23 cellular contexts compared by ENCODE assay signal in the genomic region with DNA sequence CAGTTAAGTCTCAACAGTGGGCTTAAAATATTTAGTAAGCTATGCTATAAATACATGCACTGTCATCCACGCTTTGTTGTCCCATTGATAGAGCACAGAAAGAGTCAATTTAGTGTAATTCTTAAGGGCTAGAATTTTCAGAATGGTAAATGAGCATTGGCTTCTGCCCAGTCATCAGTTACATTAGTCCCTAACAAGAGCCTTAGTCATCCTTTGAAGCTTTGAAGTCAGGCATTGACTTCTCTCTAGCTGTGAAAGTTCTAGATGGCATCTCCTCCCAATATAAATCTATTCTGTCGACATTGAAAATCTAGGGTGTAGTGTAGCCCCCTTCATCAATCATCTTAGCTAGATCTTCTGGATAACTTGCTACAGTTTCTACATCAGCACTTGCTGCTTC. TPM values are rescaled to one million over a fixed set of nuclear protein-coding genes. Genes with fewer than 3 reads are reported as not detected.
DNase-seq lines count a peak whose midpoint lies in the region; ATAC-seq and TF ChIP-seq lines count a peak whose summit lies in the region.
"Had no signal": no experiment of that assay in that cellular context is flagged by ENCODE, and none has a peak within 500 bp of the region (broad histone marks: within the 10 kb centered on the region; RNA-seq: fewer than 3 reads in every experiment).

No MANE protein-coding gene starts in this region.

- peak overlapping the region; percentile 46 for H3K27ac Mint-ChIP-seq in dendritic cell treated with granulocyte-macrophage colony-stimulating factor and Interleukin-4, amounts not matched to agents 40 ng/mL and 50 ng/mL, for 4 days
- H3K27ac Mint-ChIP-seq: nephron had no signal

- H3K27ac ChIP-seq in ACC112 (ENCODE audit: low read depth, low read length) (no peak overlapping the region), Karpas-422 (ENCODE audit: low read length) (no peak overlapping the region)
- H3K27ac ChIP-seq: 22Rv1, esophagus muscularis mucosa, gastroesophageal sphincter, psoas muscle, RWPE1 had no signal

- H3K36me3 ChIP-seq in ACC112 (ENCODE audit: insufficient read depth, low read length) (no peaks in the 10 kb centered on the region), Karpas-422 (ENCODE audit: insufficient read depth, low read length) (no peaks in the 10 kb centered on the region)
- H3K36me3 ChIP-seq: esophagus muscularis mucosa, gastroesophageal sphincter, HAP-1 had no signal

- H3K27me3 ChIP-seq in ACC112 (ENCODE audit: insufficient read depth, low read length) = no peaks in the 10 kb centered on the region
- H3K27me3 ChIP-seq in Karpas-422 (ENCODE audit: low read length) = no peaks in the 10 kb centered on the region
- H3K27me3 ChIP-seq: esophagus muscularis mucosa, gastroesophageal sphincter had no signal

- no peak for TF ChIP-seq CTCF in GM13976 (IDR thresholded peaks at IDR 0.05; ENCODE audit: borderline replicate concordance, control extremely low read depth, extremely low read depth, insufficient read depth, missing control alignments)

- H3K9me2 ChIP-seq in Karpas-422 (replicated peaks; ENCODE audit: insufficient read depth, low read length) = no peaks in the 10 kb centered on the region

- no peaks in the 10 kb centered on the region for H4K20me1 ChIP-seq in Karpas-422 (ENCODE audit: insufficient read depth, low read depth, low read length)

- H2AFZ ChIP-seq in ACC112 (ENCODE audit: low read length, unreplicated experiment) (peak overlapping the region; percentile 93), Karpas-422 (ENCODE audit: low read length) (no peak overlapping the region)

- H3K9me3 Mint-ChIP-seq in dendritic cell treated with granulocyte-macrophage colony-stimulating factor and Interleukin-4, amounts not matched to agents 40 ng/mL and 50 ng/mL, for 4 days = no peaks in the 10 kb centered on the region
- H3K9me3 Mint-ChIP-seq: nephron had no signal

- no peak overlapping the region for H3K9ac ChIP-seq in Karpas-422 (ENCODE audit: low read length)

- H3K79me2 ChIP-seq in ACC112 (ENCODE audit: control insufficient read depth, insufficient read depth, low read length, unreplicated experiment) = no peaks in the 10 kb centered on the region
- no peaks in the 10 kb centered on the region for H3K79me2 ChIP-seq in Karpas-422 (ENCODE audit: low read length)

- no peaks in the 10 kb centered on the region for H3K36me3 Mint-ChIP-seq in dendritic cell treated with granulocyte-macrophage colony-stimulating factor and Interleukin-4, amounts not matched to agents 40 ng/mL and 50 ng/mL, for 4 days (ENCODE audit: low read depth)

- no peak overlapping the region for H3K4me2 ChIP-seq in Karpas-422 (ENCODE audit: low read depth, low read length, poor library complexity, severe bottlenecking)
- H3K4me2 ChIP-seq: smooth muscle cell had no signal

- in situ Hi-C loops in GM13976 (cut with MboI; ENCODE audit: low sequenced_read_pairs, unreplicated experiment) = no loop called here

- H3K9me3 ChIP-seq in Karpas-422 (ENCODE audit: low read length) = no peaks in the 10 kb centered on the region
- H3K9me3 ChIP-seq: esophagus muscularis mucosa, gastroesophageal sphincter, HAP-1, psoas muscle had no signal

- no peak for ATAC-seq in GM21367 (IDR thresholded peaks at IDR 0.05; ENCODE audit: unreplicated experiment)
- ATAC-seq: gastroesophageal sphincter, psoas muscle had no signal

- no peaks in the 10 kb centered on the region for H3K27me3 Mint-ChIP-seq in dendritic cell treated with granulocyte-macrophage colony-stimulating factor and Interleukin-4, amounts not matched to agents 40 ng/mL and 50 ng/mL, for 4 days

- H3K4me1 ChIP-seq in ACC112 (ENCODE audit: control insufficient read depth, insufficient read depth, low read length, unreplicated experiment) (peaks cover 6% of the 10 kb centered on the region), Karpas-422 (ENCODE audit: low read length) (peaks cover 14% of the 10 kb centered on the region)
- H3K4me1 ChIP-seq: psoas muscle had no signal

- H3K4me3 Mint-ChIP-seq in dendritic cell treated with granulocyte-macrophage colony-stimulating factor and Interleukin-4, amounts not matched to agents 40 ng/mL and 50 ng/mL, for 4 days = no peak overlapping the region
- H3K4me3 Mint-ChIP-seq: nephron had no signal

- DNase-seq in DMS53 (lab: John Stamatoyannopoulos, UW) (peak; percentile 16), DMS53 treated with DMSO at 0.1 percent for 48 hours (lab: John Stamatoyannopoulos, UW; ENCODE audit: unreplicated experiment) (no peak), M059J (ENCODE audit: low read depth) (peak; percentile 21), GM13976 (ENCODE audit: low spot score) (no peak), Karpas-422 (no peak)
- DNase-seq: amniotic stem cell; caudate nucleus; GDM1; mesendoderm; NCI-H187; NCI-H446 treated with DMSO at 0.1 percent for 48 hours; psoas muscle; stimulated activated CD4-positive, alpha-beta T cell treated with anti-CD3 and anti-CD28 coated beads, Interleukin-4, amount 100 ng/mL, for 24 hours had no signal

- peaks cover 9% of the 10 kb centered on the region for H3K4me1 Mint-ChIP-seq in dendritic cell treated with granulocyte-macrophage colony-stimulating factor and Interleukin-4, amounts not matched to agents 40 ng/mL and 50 ng/mL, for 4 days (ENCODE audit: low read depth)
- H3K4me1 Mint-ChIP-seq: nephron had no signal

- intact Hi-C loops in dendritic cell treated with granulocyte-macrophage colony-stimulating factor and Interleukin-4, amounts not matched to agents 40 ng/mL and 50 ng/mL, for 4 days (cut with micrococcal nuclease) = no loop called here

- H3K4me3 ChIP-seq in ACC112 (ENCODE audit: low read depth, low read length) (peak overlapping the region; percentile 53; the same call in 1 of the 2 replicates), Karpas-422 (ENCODE audit: low read length) (no peak overlapping the region)
- H3K4me3 ChIP-seq: esophagus muscularis mucosa, gastroesophageal sphincter, HAP-1, psoas muscle, smooth muscle cell had no signal

RNA-seq across cellular contexts. Expression of a gene that starts 12.0 kb away (rescaled TPM):
- 25.5 and 38.6 TPM in 2 replicates for total RNA-seq in M059J (2014; rRNA removed; shearing (Covaris generic))
- 40.4 and 53.3 TPM in 2 replicates for total RNA-seq in Karpas-422 (2014; rRNA removed; shearing (Covaris generic); ENCODE audit: low replicate concordance)

Comparison
In these comparisons a context has a peak if more than half of its experiments do, and no peak if none do; other contexts are left out.
1. DNase-seq: peak in DMS53 (single experiment) and M059J (single experiment); none in DMS53 treated with DMSO at 0.1 percent for 48 hours (single experiment), GM13976 (single experiment) and Karpas-422 (single experiment).